Comparison of ENCODE assay signal across 8 cellular contexts in genomic region chr11:46352063-46352841, GRCh38. TPM values are rescaled to one million over a fixed set of nuclear protein-coding genes. Genes with fewer than 3 reads are reported as not detected.
DNase-seq lines count a peak whose midpoint lies in the region; ATAC-seq and TF ChIP-seq lines count a peak whose summit lies in the region.

No MANE protein-coding gene starts in this region.

- DNase-seq in DMS 273 (lab: John Stamatoyannopoulos, UW; ENCODE audit: unreplicated experiment) (peak; percentile 62), DMS 273 treated with DMSO at 0.1 percent for 48 hours (lab: John Stamatoyannopoulos, UW) (no peak), adrenal gland (peak in 6 of 7 donors; percentile 63 to 79 (median 73)), hepatic stellate cell (ENCODE audit: low spot score) (peak; percentile 75), GM19238 (ENCODE audit: insufficient read length, low spot score) (no peak)
- DNase-seq in stimulated activated CD4-positive, alpha-beta T cell treated with anti-CD3 and anti-CD28 coated beads, Interleukin-1b, Interleukin-23, amount 100 ng/mL, for 1 hour (ENCODE audit: low read depth in 2 of 2), result peak; percentile 47 to 63

- peak; percentile 85 to 95 (median 90) for TF ChIP-seq CTCF in adrenal gland (IDR thresholded peaks at IDR 0.05)

- H3K4me1 ChIP-seq in adrenal gland (replicated peaks in 1 of 2), result peaks cover 28 to 39% of the 10 kb centered on the region in 2 donors

- ATAC-seq in GM19035 (IDR thresholded peaks at IDR 0.05; ENCODE audit: unreplicated experiment), result no peak

- no peaks in the 10 kb centered on the region for H3K36me3 ChIP-seq in adrenal gland (replicated peaks in 1 of 2)

- WGBS in adrenal gland, 4 donors, result 37 to 48% (median 39%) methylated on average over 11 to 33 of the region's 33 CpGs

- TF ChIP-seq POLR2A in adrenal gland (IDR thresholded peaks at IDR 0.05), result no peak

- peak overlapping the region in 1 of 4 donors; percentile 41 for H3K4me3 ChIP-seq in adrenal gland

- peak overlapping the region; percentile 81 for H3K4me3 Mint-ChIP-seq in T-helper 1 cell treated with Interleukin-12 subunit alpha and Interleukin-12 subunit beta and Interleukin-4 antibody, amounts not matched to agents 30 μg/mL and 1 μg/mL, for 36 hours

- peaks cover 19% of the 10 kb centered on the region for H3K36me3 Mint-ChIP-seq in T-helper 1 cell treated with Interleukin-12 subunit alpha and Interleukin-12 subunit beta and Interleukin-4 antibody, amounts not matched to agents 30 μg/mL and 1 μg/mL, for 36 hours (ENCODE audit: low read depth)

- H3K9me3 ChIP-seq in adrenal gland (replicated peaks in 1 of 3), result no peaks in the 10 kb centered on the region

- intact Hi-C loops in adrenal gland (cut with DNase I), result no loop called here

- peak overlapping the region in 2 of 5 donors; percentile 10 to 47 for H3K27ac ChIP-seq in adrenal gland

- peaks cover 60% of the 10 kb centered on the region for H3K4me1 Mint-ChIP-seq in T-helper 1 cell treated with Interleukin-12 subunit alpha and Interleukin-12 subunit beta and Interleukin-4 antibody, amounts not matched to agents 30 μg/mL and 1 μg/mL, for 36 hours (ENCODE audit: low read depth)

- no peaks in the 10 kb centered on the region for H3K27me3 ChIP-seq in adrenal gland

- no peaks in the 10 kb centered on the region for H3K27me3 Mint-ChIP-seq in T-helper 1 cell treated with Interleukin-12 subunit alpha and Interleukin-12 subunit beta and Interleukin-4 antibody, amounts not matched to agents 30 μg/mL and 1 μg/mL, for 36 hours (ENCODE audit: low read depth)

- no peaks in the 10 kb centered on the region for H3K9me3 Mint-ChIP-seq in T-helper 1 cell treated with Interleukin-12 subunit alpha and Interleukin-12 subunit beta and Interleukin-4 antibody, amounts not matched to agents 30 μg/mL and 1 μg/mL, for 36 hours

- H3K27ac Mint-ChIP-seq in T-helper 1 cell treated with Interleukin-12 subunit alpha and Interleukin-12 subunit beta and Interleukin-4 antibody, amounts not matched to agents 30 μg/mL and 1 μg/mL, for 36 hours, result peak overlapping the region; percentile 68

RNA-seq across cellular contexts. Expression of gene DGKZ, which starts 5.0 kb away (rescaled TPM):
- total RNA-seq in adrenal gland, result 10 to 100 TPM; 32.6 to 63.4 (median 44.0) TPM
- 100 to 1,000 TPM in 1 of 3 donors, 10 to 100 TPM in 2; 12.4 to 160 (median 57.0) TPM for polyA plus RNA-seq in adrenal gland

RNA-seq across cellular contexts. Expression of gene MDK, which starts 29.2 kb away (rescaled TPM):
- 100 to 1,000 TPM in 6 of 8 donors, 10 to 100 TPM in 2; 73.4 to 358 (median 128) TPM for total RNA-seq in adrenal gland
- polyA plus RNA-seq in adrenal gland, result 100 to 1,000 TPM in 1 of 3 donors, 10 to 100 TPM in 2; 88.8 to 128 (median 94.0) TPM

RNA-seq across cellular contexts. Expression of gene CHRM4, which starts 39.3 kb away (rescaled TPM):
- total RNA-seq in adrenal gland, result under 1 TPM in 3 of 8 donors, not detected in 5; 0.14 to 0.81 (median 0.51) TPM
- under 1 TPM in 2 of 3 donors, not detected in 1; 0.32 to 0.38 TPM for polyA plus RNA-seq in adrenal gland

Comparison
In these comparisons a context has a peak if more than half of its experiments do, and no peak if none do; other contexts are left out.
1. DNase-seq: peak in DMS 273 (single experiment), adrenal gland (6 of 7), hepatic stellate cell (single experiment) and stimulated activated CD4-positive, alpha-beta T cell treated with anti-CD3 and anti-CD28 coated beads, Interleukin-1b, Interleukin-23, amount 100 ng/mL, for 1 hour (2 of 2); none in DMS 273 treated with DMSO at 0.1 percent for 48 hours (single experiment) and GM19238 (single experiment).